25 cellular contexts compared by ENCODE assay signal in the genomic region with DNA sequence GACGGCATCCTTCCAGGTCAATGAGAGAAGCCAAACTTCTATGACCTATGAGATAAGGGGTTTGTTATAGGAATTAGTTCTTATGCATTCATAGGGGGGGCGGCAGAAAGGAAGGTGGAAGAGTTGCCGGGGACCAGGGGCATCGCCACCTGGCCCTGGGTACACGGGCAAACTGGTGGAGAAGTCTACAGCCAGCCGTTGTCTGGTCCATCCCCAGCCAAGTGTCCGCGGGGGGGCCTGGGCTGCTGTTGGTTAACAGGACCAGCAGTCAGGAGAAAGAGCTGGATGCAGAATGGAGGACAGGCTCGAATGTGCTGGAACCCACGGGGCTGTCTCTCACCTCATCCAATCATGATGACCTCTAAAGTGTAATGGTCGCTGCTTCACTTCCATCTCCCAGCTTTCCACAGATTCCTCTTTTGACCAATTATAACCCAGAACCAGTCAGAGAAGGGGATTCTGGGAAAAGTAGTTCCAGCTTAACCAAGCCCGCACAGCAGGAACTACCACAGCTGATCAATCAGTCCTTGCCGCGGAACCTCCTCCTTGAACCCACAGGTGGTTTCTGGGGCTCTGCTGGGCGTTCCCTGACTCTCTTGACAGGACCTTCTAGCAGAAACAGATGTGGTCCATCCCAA. TPM values are rescaled to one million over a fixed set of nuclear protein-coding genes. Genes with fewer than 3 reads are reported as not detected.
DNase-seq lines count a peak whose midpoint lies in the region; ATAC-seq, FAIRE-seq and TF ChIP-seq lines count a peak whose summit lies in the region.
"Had no signal": no experiment of that assay in that cellular context is flagged by ENCODE, and none has a peak within 500 bp of the region (broad histone marks: within the 10 kb centered on the region; RNA-seq: fewer than 3 reads in every experiment).

No MANE protein-coding gene starts in this region.

- CTCF ChIA-PET in H1 (lab: Charles Lee; ENCODE audit: partially characterized antibody) = interaction anchor here (0.7 to 2.4 kb wide), 7 partner anchors 11 to 104 kb away, joined by 3 to 9 read pairs (median 3); no protein-coding TSS in a partner anchor

- TF ChIP-seq POLR2A in H1 (IDR thresholded peaks at IDR 0.05; ENCODE audit: control extremely low read depth in 1 of 2, low read depth in 2 of 2, low read length in 2 of 2) = no peak
- no peak for TF ChIP-seq POLR2A in GM18505 (IDR thresholded peaks at IDR 0.05; ENCODE audit: borderline replicate concordance, extremely low read depth, insufficient read depth, insufficient read length)

- H4K8ac ChIP-seq in H1 (ENCODE audit: extremely low read depth, insufficient read depth, low read length) = no peak overlapping the region

- POLR2A ChIA-PET in H1 (lab: Charles Lee; ENCODE audit: partially characterized antibody) = interaction anchor here (1.5 kb wide), 1 partner anchor 10 kb away, joined by 6 read pairs; no protein-coding TSS in a partner anchor

- no peak overlapping the region for H3K18ac ChIP-seq in H1 (ENCODE audit: extremely low read depth, low read length)

- no peak overlapping the region for H2BK120ac ChIP-seq in H1 (replicated peaks; ENCODE audit: low read depth, low read length)

- TF ChIP-seq RAD21 in H1 (IDR thresholded peaks at IDR 0.05 in 1 of 2, conservative IDR thresholded peaks at IDR 0.05 in 1 of 2; ENCODE audit: low read depth in 2 of 2, low read length in 2 of 2) = no peak

- no peak overlapping the region for H3K27ac ChIP-seq in GM23338 (ENCODE audit: low read depth)
- H3K27ac ChIP-seq in H1 (ENCODE audit: low read depth, low read length) = no peak overlapping the region
- H3K27ac ChIP-seq in pancreas = peak overlapping the region; percentile 10 to 73 (median 45)
- no peak overlapping the region for H3K27ac ChIP-seq in hepatocyte
- H3K27ac ChIP-seq: SJSA1, thoracic aorta had no signal

- no peak overlapping the region for H3K4me2 ChIP-seq in GM23338
- H3K4me2 ChIP-seq in H1 (ENCODE audit: insufficient read depth in 1 of 2, low read depth in 2 of 2, low read length in 2 of 2) = peak overlapping the region in 1 of 2 experiments; percentile 16; a peak in 1 of 4 replicates
- H3K4me2 ChIP-seq in hepatocyte = no peak overlapping the region

- no peaks in the 10 kb centered on the region for H3F3A ChIP-seq in GM23338 (replicated peaks; ENCODE audit: low read depth)

- FAIRE-seq in H1 (lab: Jason Lieb, UNC) (no peak), pancreas (lab: Jason Lieb, UNC) (no peak)
- FAIRE-seq: HTR-8/SVneo had no signal

- no peaks in the 10 kb centered on the region for H3K9me3 Mint-ChIP-seq in GM23338
- H3K9me3 Mint-ChIP-seq: activated naive CD8-positive, alpha-beta T cell treated with anti-CD3 and anti-CD28 coated beads for 36 hours; activated T-helper 2 cell treated with anti-CD3 and anti-CD28 coated beads, Interferon-gamma antibody, Interleukin-2, Interleukin-4, amounts not matched to agents 10 μg/mL and 5 μg/mL and 100 μg/mL, durations not matched to agents 14 hours and 24 hours and 36 hours; CD8-positive, alpha-beta T cell; natural killer cell had no signal

- H3K4me1 Mint-ChIP-seq in GM23338 = peaks cover 28% of the 10 kb centered on the region
- H3K4me1 Mint-ChIP-seq: stimulated activated memory B cell treated with anti-CD40 and anti-IgM and Interleukin-4, amounts not matched to agents 10 μg/mL and 1 μg/mL and 100 μg/mL, for 72 hours had no signal

- H3K36me3 ChIP-seq in GM23338 (ENCODE audit: insufficient read depth) = no peaks in the 10 kb centered on the region
- no peaks in the 10 kb centered on the region for H3K36me3 ChIP-seq in H1 (ENCODE audit: control insufficient read depth in 2 of 4, insufficient read depth in 4 of 4, low read length in 3 of 4)
- H3K36me3 ChIP-seq in pancreas = no peaks in the 10 kb centered on the region
- no peaks in the 10 kb centered on the region for H3K36me3 ChIP-seq in hepatocyte (replicated peaks; ENCODE audit: insufficient read depth, low read depth)
- H3K36me3 ChIP-seq: esophagus squamous epithelium, thoracic aorta had no signal

- H4K91ac ChIP-seq in H1 (replicated peaks; ENCODE audit: insufficient read length, low read length) = no peak overlapping the region

- no peak overlapping the region for H3K9ac ChIP-seq in H1 (replicated peaks in 1 of 4; ENCODE audit: extremely low read depth in 1 of 4, low read depth in 3 of 4, low read length in 3 of 4)

- no peak overlapping the region for H3K23ac ChIP-seq in H1 (ENCODE audit: insufficient read length)

- H3K23me2 ChIP-seq in H1 (ENCODE audit: low read depth, low read length) = no peaks in the 10 kb centered on the region

- H3K9me3 ChIP-seq in H1 (ENCODE audit: insufficient read depth in 2 of 2, low read depth in 1 of 2, low read length in 1 of 2) = no peaks in the 10 kb centered on the region
- H3K9me3 ChIP-seq in pancreas = no peaks in the 10 kb centered on the region
- H3K9me3 ChIP-seq in hepatocyte (ENCODE audit: low read depth) = no peaks in the 10 kb centered on the region
- H3K9me3 ChIP-seq: esophagus squamous epithelium, SJSA1, thoracic aorta had no signal

- WGBS in H1 (ENCODE audit: extremely low coverage in 1 of 2, insufficient coverage in 1 of 2, insufficient read length in 1 of 2, insufficient replicate concordance in 2 of 2, low coverage in 1 of 2, low lambda C conversion rate in 2 of 2, missing lambda C conversion rate in 1 of 2), 2 experiments = 90% methylated on average over 14 of the region's 15 CpGs; no CpG with 5 or more reads in 1 of the 2 experiments
- 43 to 50% methylated on average over 15 of the region's 15 CpGs for WGBS in pancreas, 2 donors
- WGBS in hepatocyte (ENCODE audit: low lambda C conversion rate, missing lambda C conversion rate) = 83% methylated on average over 15 of the region's 15 CpGs

- no peak overlapping the region for H2AK5ac ChIP-seq in H1 (ENCODE audit: low read depth, low read length)

- no peak overlapping the region for H3K56ac ChIP-seq in H1 (replicated peaks; ENCODE audit: insufficient read length, low read depth, low read length)

- H3K4me3 Mint-ChIP-seq in GM23338 = peak overlapping the region; percentile 41; the same call in 2 of the 3 replicates
- H3K4me3 Mint-ChIP-seq: activated naive CD8-positive, alpha-beta T cell treated with anti-CD3 and anti-CD28 coated beads for 36 hours; CD8-positive, alpha-beta T cell; natural killer cell; stimulated activated memory B cell treated with anti-CD40 and anti-IgM and Interleukin-4, amounts not matched to agents 10 μg/mL and 1 μg/mL and 100 μg/mL, for 72 hours had no signal

- no peaks in the 10 kb centered on the region; the same call in 1 of the 2 replicates for H4K20me1 ChIP-seq in GM23338 (replicated peaks; ENCODE audit: insufficient read depth)
- no peaks in the 10 kb centered on the region for H4K20me1 ChIP-seq in H1 (replicated peaks in 1 of 2; ENCODE audit: control insufficient read depth in 1 of 2, insufficient read depth in 2 of 2, low read length in 2 of 2)
- peaks cover 6% of the 10 kb centered on the region for H4K20me1 ChIP-seq in hepatocyte (ENCODE audit: insufficient read depth, poor library complexity, severe bottlenecking)

- TF ChIP-seq CTCF in GM23338 (conservative IDR thresholded peaks at IDR 0.05; ENCODE audit: low read depth in 2 of 2) = no peak
- no peak for TF ChIP-seq CTCF in H1 (IDR thresholded peaks at IDR 0.05; ENCODE audit: control extremely low read depth in 1 of 3, insufficient read depth in 1 of 3, low read depth in 1 of 3, low read length in 3 of 3)
- no peak for TF ChIP-seq CTCF in pancreas (IDR thresholded peaks at IDR 0.05)
- TF ChIP-seq CTCF in hepatocyte (IDR thresholded peaks at IDR 0.05; ENCODE audit: poor library complexity) = no peak

- H3K9me2 ChIP-seq in GM23338 (ENCODE audit: insufficient read depth) (no peaks in the 10 kb centered on the region), hepatocyte (replicated peaks; ENCODE audit: insufficient read depth) (no peaks in the 10 kb centered on the region)

- H3K4me3 ChIP-seq in GM23338 (no peak overlapping the region), H1 (ENCODE audit: extremely low read depth in 1 of 4, insufficient read depth in 2 of 4, low read depth in 3 of 4, low read length in 4 of 4) (no peak overlapping the region; a peak in 1 of 8 replicates), pancreas (peak overlapping the region in 1 of 4 donors; percentile 14), hepatocyte (no peak overlapping the region)
- H3K4me3 ChIP-seq: esophagus squamous epithelium, SJSA1, thoracic aorta had no signal

- no peak overlapping the region for H3K27ac Mint-ChIP-seq in GM23338
- H3K27ac Mint-ChIP-seq: activated naive CD8-positive, alpha-beta T cell treated with anti-CD3 and anti-CD28 coated beads for 36 hours; activated T-helper 2 cell treated with anti-CD3 and anti-CD28 coated beads, Interferon-gamma antibody, Interleukin-2, Interleukin-4, amounts not matched to agents 10 μg/mL and 5 μg/mL and 100 μg/mL, durations not matched to agents 14 hours and 24 hours and 36 hours; CD8-positive, alpha-beta T cell; natural killer cell; stimulated activated memory B cell treated with anti-CD40 and anti-IgM and Interleukin-4, amounts not matched to agents 10 μg/mL and 1 μg/mL and 100 μg/mL, for 72 hours had no signal

- H3K27me3 Mint-ChIP-seq in GM23338 (ENCODE audit: insufficient read depth, low read depth, poor library complexity) = peaks cover 14% of the 10 kb centered on the region

- no peak overlapping the region for H3K14ac ChIP-seq in H1 (ENCODE audit: insufficient read length)

- H2BK5ac ChIP-seq in H1 (ENCODE audit: low read depth, low read length) = no peak overlapping the region

- no peak for TF ChIP-seq EP300 in H1 (IDR thresholded peaks at IDR 0.05; ENCODE audit: borderline replicate concordance in 1 of 2, low read depth in 2 of 2, low read length in 2 of 2)

- intact Hi-C loops in pancreas (cut with DNase I) = no loop called here

- ATAC-seq in GM23338 = peak; percentile 72
- peak; percentile 37; the same call in 2 of the 3 replicates for ATAC-seq in SK-N-SH treated with all-trans-retinoic acid at 6 μM for 48 hours
- peak; percentile 16 to 71 (median 38) for ATAC-seq in pancreas
- no peak for ATAC-seq in GM21825 (IDR thresholded peaks at IDR 0.05; ENCODE audit: unreplicated experiment)
- no peak for ATAC-seq in GM18505 (IDR thresholded peaks at IDR 0.05; ENCODE audit: unreplicated experiment)
- ATAC-seq: CD8-positive, alpha-beta T cell; left cardiac atrium; natural killer cell; stimulated activated memory B cell treated with anti-CD40 and anti-IgM and Interleukin-4, amounts not matched to agents 10 μg/mL and 1 μg/mL and 100 μg/mL, for 72 hours had no signal

- no peak overlapping the region for H2BK20ac ChIP-seq in H1 (ENCODE audit: low read length)

- H3K79me1 ChIP-seq in H1 (ENCODE audit: low read depth, low read length) = no peaks in the 10 kb centered on the region; the same call in 1 of the 2 replicates

- H2AFZ ChIP-seq in GM23338 (no peak overlapping the region), H1 (ENCODE audit: low read length) (no peak overlapping the region), hepatocyte (no peak overlapping the region)

- H3K27me3 ChIP-seq in GM23338 (ENCODE audit: insufficient read depth) (no peaks in the 10 kb centered on the region), H1 (replicated peaks in 1 of 4; ENCODE audit: control insufficient read depth in 3 of 4, extremely low read depth in 1 of 4, insufficient read depth in 3 of 4, low read length in 3 of 4) (no peaks in the 10 kb centered on the region), pancreas (no peaks in the 10 kb centered on the region), hepatocyte (no peaks in the 10 kb centered on the region)
- H3K27me3 ChIP-seq: esophagus squamous epithelium, SJSA1 had no signal

- no peaks in the 10 kb centered on the region; the same call in 1 of the 2 replicates for H3K4me1 ChIP-seq in GM23338 (ENCODE audit: insufficient read depth)
- H3K4me1 ChIP-seq in H1 (replicated peaks in 1 of 4; ENCODE audit: control insufficient read depth in 3 of 4, insufficient read depth in 4 of 4, low read length in 3 of 4) = peaks cover 0 to 7% (median 0%) of the 10 kb centered on the region in 4 experiments; a peak in 4 of 7 replicates
- peaks cover 44 to 88% (median 59%) of the 10 kb centered on the region in 3 donors for H3K4me1 ChIP-seq in pancreas
- peaks cover 8% of the 10 kb centered on the region for H3K4me1 ChIP-seq in hepatocyte (ENCODE audit: insufficient read depth)

- H3K79me2 ChIP-seq in GM23338 (replicated peaks; ENCODE audit: insufficient read depth) (no peaks in the 10 kb centered on the region), H1 (ENCODE audit: control insufficient read depth in 1 of 2, insufficient read depth in 2 of 2, low read length in 2 of 2) (peaks cover 0 to 7% of the 10 kb centered on the region in 2 experiments; a peak in 1 of 4 replicates), hepatocyte (peaks cover 85% of the 10 kb centered on the region)

- H2BK15ac ChIP-seq in H1 (ENCODE audit: low read length) = no peak overlapping the region

- peak overlapping the region; percentile 64 for H4K5ac ChIP-seq in H1 (ENCODE audit: insufficient read length, low read depth, low read length)

- H3K36me3 Mint-ChIP-seq in GM23338 (ENCODE audit: low read depth) = no peaks in the 10 kb centered on the region; the same call in 2 of the 3 replicates
- H3K36me3 Mint-ChIP-seq: activated naive CD8-positive, alpha-beta T cell treated with anti-CD3 and anti-CD28 coated beads for 36 hours; CD8-positive, alpha-beta T cell; natural killer cell; stimulated activated memory B cell treated with anti-CD40 and anti-IgM and Interleukin-4, amounts not matched to agents 10 μg/mL and 1 μg/mL and 100 μg/mL, for 72 hours had no signal

- no peak overlapping the region for H3K4ac ChIP-seq in H1 (replicated peaks; ENCODE audit: insufficient read length, low read depth, low read length)

- DNase-seq in GM23338 (ENCODE audit: low spot score) (peak; percentile 56), H1 (ENCODE audit: low read depth in 1 of 2, low spot score in 2 of 2) (no peak), pancreas (no peak), hepatocyte (ENCODE audit: low spot score) (no peak), SW 1271 (lab: John Stamatoyannopoulos, UW) (no peak)
- DNase-seq: activated CD4-positive, alpha-beta T cell treated with anti-CD3 and anti-CD28 coated beads, Interleukin-2, amount 50 U/mL, for 48 hours; activated CD8-positive, alpha-beta memory T cell treated with anti-CD3 and anti-CD28 coated beads, Interleukin-2, amount 50 U/mL, for 48 hours; activated naive CD8-positive, alpha-beta T cell treated with anti-CD3 and anti-CD28 coated beads for 36 hours; CD8-positive, alpha-beta T cell; DMS53; esophagus squamous epithelium; GF-D8; left cardiac atrium; natural killer cell; NCI-H1092 treated with DMSO at 0.1 percent for 48 hours; NCI-H2081 treated with DMSO at 0.1 percent for 48 hours; stimulated activated CD4-positive, alpha-beta T cell treated with anti-CD3 and anti-CD28 coated beads, Interleukin-2, amount 100 ng/mL, for 24 hours had no signal

- H2BK12ac ChIP-seq in H1 (ENCODE audit: low read depth, low read length) = no peak overlapping the region

RNA-seq across cellular contexts. Expression of a gene that starts 17.8 kb away (rescaled TPM):
- total RNA-seq in GM23338 (2014; rRNA removed; shearing (Covaris generic)) = 5.2 and 7.9 TPM in 2 replicates
- polyA plus RNA-seq in GM23338 (2016; fragmentation: Nextera tagmentation; extraction: Ambion mirVana) (4.0 and 4.7 TPM in 2 replicates), H1 (2011; rRNA removed) (10.7 and 12.6 TPM in 2 replicates), pancreas (10 to 100 TPM; 18.2 to 28.2 TPM), hepatocyte (23.4 and 25.1 TPM in 2 replicates)
- total RNA-seq in H1 (2021; fragmentation: NEBNext Ultra II Directional; extraction: Animal tissue kit (Norgen Biotek cat#: 25700)) = 9.1 and 9.9 TPM in 2 replicates
- polyA plus RNA-seq in H1 (2011; cell fraction: cytosol; rRNA removed) = 11.5 TPM
- 7.3 TPM for polyA plus RNA-seq in H1 (2011; cell fraction: nucleus; rRNA removed)
- 7.8 to 12.5 TPM (median 10.2 TPM) in 4 replicates for polyA plus RNA-seq in H1 (2012, experiment 1 of 2)
- polyA plus RNA-seq in H1 (2012, experiment 2 of 2) = 11.6 TPM
- polyA plus RNA-seq in H1 (2013, experiment 1 of 2) = 10.4 TPM
- polyA plus RNA-seq in H1 (2013, experiment 2 of 2) = 13.1 TPM
- polyA minus RNA-seq in H1 (2011; rRNA and poly(A)+ RNA removed) = 3.4 and 3.9 TPM in 2 replicates
- 8.4 TPM for polyA minus RNA-seq in H1 (2011; cell fraction: cytosol; rRNA and poly(A)+ RNA removed)
- polyA minus RNA-seq in H1 (2011; cell fraction: nucleus; rRNA and poly(A)+ RNA removed) = 4.8 TPM
- total RNA-seq in pancreas (10 to 100 TPM; 18.4 to 42.1 (median 25.6) TPM), hepatocyte (23.7 and 24.0 TPM in 2 replicates)
- total RNA-seq: activated naive CD8-positive, alpha-beta T cell treated with anti-CD3 and anti-CD28 coated beads for 36 hours; CD8-positive, alpha-beta T cell; natural killer cell had no signal

Comparison
In these comparisons a context has a peak if more than half of its experiments do, and no peak if none do; other contexts are left out.
1. ATAC-seq: peak in GM23338 (single experiment), SK-N-SH treated with all-trans-retinoic acid at 6 μM for 48 hours (single experiment) and pancreas (4 of 4); none in GM21825 (single experiment) and GM18505 (single experiment).
2. H3K27ac ChIP-seq: peak in pancreas (4 of 4); none in GM23338 (single experiment), H1 (single experiment) and hepatocyte (single experiment).